Comparison of ENCODE assay signal across 8 cellular contexts in genomic region chr22:18927573-18927972, GRCh38.
"Had no signal": no experiment of that assay in that cellular context is flagged by ENCODE, and none has a peak within 500 bp of the region (broad histone marks: within the 10 kb centered on the region; RNA-seq: fewer than 3 reads in every experiment).

No MANE protein-coding gene starts in this region.

- FAIRE-seq: G401.6, GM12878, GM12891, GM12892, GM18507, GM19239 had no signal

- DNase-seq: GDM1, GF-D8 had no signal

- H3K4me3 ChIP-seq: GM12878 had no signal

- ATAC-seq: GM12878 had no signal
